20 cellular contexts compared by ENCODE assay signal in the genomic region with DNA sequence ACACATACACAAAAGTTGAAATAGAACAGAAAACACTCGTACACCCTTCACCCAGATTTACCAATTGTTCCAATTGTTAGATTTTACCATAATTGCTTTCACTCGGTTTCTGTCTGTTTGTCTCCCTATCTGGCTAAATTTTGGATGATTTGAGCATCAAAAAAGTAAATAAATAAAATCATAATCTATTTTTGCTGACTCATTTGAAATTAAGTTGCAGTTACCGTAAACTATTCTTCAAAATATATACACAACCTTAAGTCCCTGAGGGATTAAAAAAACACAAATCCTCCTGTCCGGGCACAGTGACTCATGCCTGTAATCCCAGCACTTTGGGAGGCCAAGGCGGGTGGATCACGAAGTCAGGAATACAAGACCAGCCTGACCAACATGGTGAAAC.
A peak's percentile ranks its signal among the peaks of the same experiment; 100 is the strongest.
DNase-seq lines count a peak whose midpoint lies in the region; ATAC-seq, FAIRE-seq and TF ChIP-seq lines count a peak whose summit lies in the region.
"Had no signal": no experiment of that assay in that cellular context is flagged by ENCODE, and none has a peak within 500 bp of the region (broad histone marks: within the 10 kb centered on the region; RNA-seq: fewer than 3 reads in every experiment).

No MANE protein-coding gene starts in this region.

- H3K36me3 ChIP-seq in MG63 (no peaks in the 10 kb centered on the region), H1 (ENCODE audit: control insufficient read depth in 2 of 4, insufficient read depth in 4 of 4, low read length in 3 of 4) (no peaks in the 10 kb centered on the region)
- H3K36me3 ChIP-seq: BLaER1 had no signal

- H3K9me3 ChIP-seq in MG63 (no peaks in the 10 kb centered on the region), H1 (ENCODE audit: insufficient read depth in 2 of 2, low read depth in 1 of 2, low read length in 1 of 2) (no peaks in the 10 kb centered on the region)
- H3K9me3 ChIP-seq: BLaER1 had no signal

- H3K4ac ChIP-seq in H1 (replicated peaks; ENCODE audit: insufficient read length, low read depth, low read length) = no peak overlapping the region

- TF ChIP-seq RAD21 in H1 (IDR thresholded peaks at IDR 0.05 in 1 of 2, conservative IDR thresholded peaks at IDR 0.05 in 1 of 2; ENCODE audit: low read depth in 2 of 2, low read length in 2 of 2) = no peak

- no peak overlapping the region for H2AFZ ChIP-seq in H1 (ENCODE audit: low read length)
- H2AFZ ChIP-seq: GM23248 had no signal

- no peak for TF ChIP-seq CTCF in H1 (IDR thresholded peaks at IDR 0.05; ENCODE audit: control extremely low read depth in 1 of 3, insufficient read depth in 1 of 3, low read depth in 1 of 3, low read length in 3 of 3)

- FAIRE-seq in H1 (lab: Jason Lieb, UNC) = no peak
- FAIRE-seq: GM12892, GM18507, GM19239 had no signal

- TF ChIP-seq POLR2A in H1 (IDR thresholded peaks at IDR 0.05; ENCODE audit: control extremely low read depth in 1 of 2, low read depth in 2 of 2, low read length in 2 of 2) = no peak

- H3K4me3 ChIP-seq in MG63 = no peak overlapping the region
- no peak overlapping the region for H3K4me3 ChIP-seq in H1 (ENCODE audit: extremely low read depth in 1 of 4, insufficient read depth in 2 of 4, low read depth in 3 of 4, low read length in 4 of 4)
- H3K4me3 ChIP-seq: BLaER1, GM23248 had no signal

- no peak overlapping the region for H2BK120ac ChIP-seq in H1 (replicated peaks; ENCODE audit: low read depth, low read length)

- WGBS in H1 (ENCODE audit: extremely low coverage in 1 of 2, insufficient coverage in 1 of 2, insufficient read length in 1 of 2, insufficient replicate concordance in 2 of 2, low coverage in 1 of 2, low lambda C conversion rate in 2 of 2, missing lambda C conversion rate in 1 of 2), 2 experiments = 89% methylated on average over 6 of the region's 6 CpGs; no CpG with 5 or more reads in 1 of the 2 experiments

- H3K23me2 ChIP-seq in H1 (ENCODE audit: low read depth, low read length) = no peaks in the 10 kb centered on the region

- H4K5ac ChIP-seq in H1 (ENCODE audit: insufficient read length, low read depth, low read length) = no peak overlapping the region

- CTCF ChIA-PET in H1 (lab: Charles Lee; ENCODE audit: partially characterized antibody) = interaction anchor here (0.6 kb wide), 1 partner anchor 191 kb away, joined by 3 read pairs; no protein-coding TSS in a partner anchor

- H3K27ac ChIP-seq in H1 (ENCODE audit: low read depth, low read length) = no peak overlapping the region
- H3K27ac ChIP-seq: 22Rv1, BLaER1, GM23248 had no signal

- no peak overlapping the region for H2BK5ac ChIP-seq in H1 (ENCODE audit: low read depth, low read length)

- POLR2A ChIA-PET in H1 (lab: Charles Lee; ENCODE audit: partially characterized antibody) = no interaction called here

- no peak overlapping the region for H3K4me2 ChIP-seq in H1 (ENCODE audit: insufficient read depth in 1 of 2, low read depth in 2 of 2, low read length in 2 of 2)
- H3K4me2 ChIP-seq: BLaER1 had no signal

- H2BK20ac ChIP-seq in H1 (ENCODE audit: low read length) = no peak overlapping the region

- no peaks in the 10 kb centered on the region for H3K79me1 ChIP-seq in H1 (ENCODE audit: low read depth, low read length)

- H3K27me3 ChIP-seq in MG63 = no peaks in the 10 kb centered on the region
- H3K27me3 ChIP-seq in H1 (replicated peaks in 1 of 4; ENCODE audit: control insufficient read depth in 3 of 4, extremely low read depth in 1 of 4, insufficient read depth in 3 of 4, low read length in 3 of 4) = no peaks in the 10 kb centered on the region
- H3K27me3 ChIP-seq: BLaER1 had no signal

- H3K23ac ChIP-seq in H1 (ENCODE audit: insufficient read length) = no peak overlapping the region

- no peak overlapping the region for H3K56ac ChIP-seq in H1 (replicated peaks; ENCODE audit: insufficient read length, low read depth, low read length)

- no peak overlapping the region for H2BK12ac ChIP-seq in H1 (ENCODE audit: low read depth, low read length)

- no peak for TF ChIP-seq EP300 in H1 (IDR thresholded peaks at IDR 0.05; ENCODE audit: borderline replicate concordance in 1 of 2, low read depth in 2 of 2, low read length in 2 of 2)

- no peak overlapping the region for H2AK5ac ChIP-seq in H1 (ENCODE audit: low read depth, low read length)

- no peak overlapping the region for H4K8ac ChIP-seq in H1 (ENCODE audit: extremely low read depth, insufficient read depth, low read length)

- H3K4me1 ChIP-seq in H1 (replicated peaks in 1 of 4; ENCODE audit: control insufficient read depth in 3 of 4, insufficient read depth in 4 of 4, low read length in 3 of 4) = no peaks in the 10 kb centered on the region
- H3K4me1 ChIP-seq: BLaER1 had no signal

- H4K20me1 ChIP-seq in H1 (replicated peaks in 1 of 2; ENCODE audit: control insufficient read depth in 1 of 2, insufficient read depth in 2 of 2, low read length in 2 of 2) = no peaks in the 10 kb centered on the region
- H4K20me1 ChIP-seq: BLaER1 had no signal

- no peak overlapping the region for H2BK15ac ChIP-seq in H1 (ENCODE audit: low read length)

- ATAC-seq in GM19035 (IDR thresholded peaks at IDR 0.05; ENCODE audit: unreplicated experiment) (no peak), GM18511 (IDR thresholded peaks at IDR 0.05; ENCODE audit: unreplicated experiment) (no peak)

- H3K79me2 ChIP-seq in H1 (ENCODE audit: control insufficient read depth in 1 of 2, insufficient read depth in 2 of 2, low read length in 2 of 2) = no peaks in the 10 kb centered on the region

- H3K9ac ChIP-seq in H1 (replicated peaks in 1 of 4; ENCODE audit: extremely low read depth in 1 of 4, low read depth in 3 of 4, low read length in 3 of 4) = no peak overlapping the region
- H3K9ac ChIP-seq: BLaER1, GM23248 had no signal

- no peak overlapping the region for H3K18ac ChIP-seq in H1 (ENCODE audit: extremely low read depth, low read length)

- H3K14ac ChIP-seq in H1 (ENCODE audit: insufficient read length) = no peak overlapping the region

- H4K91ac ChIP-seq in H1 (replicated peaks; ENCODE audit: insufficient read length, low read length) = no peak overlapping the region

- DNase-seq in NCI-H82 (lab: John Stamatoyannopoulos, UW) (peak; percentile 53), NCI-H82 treated with DMSO at 0.1 percent for 48 hours (lab: John Stamatoyannopoulos, UW; ENCODE audit: unreplicated experiment) (no peak), HCEC 1CT (peak; percentile 45), MG63 (peak; percentile 66), H1 (ENCODE audit: low read depth in 1 of 2, low spot score in 2 of 2) (no peak), occipital lobe (lab: John Stamatoyannopoulos, UW) (no peak)
- DNase-seq: CD4-positive, alpha-beta memory T cell; DMS153; DMS79; GDM1; GM23248; H9; KG1 had no signal

TF ChIP-seq in H1, 55 proteins besides CTCF, POLR2A, EP300 and RAD21:
- peak; percentile 6; the same call in 1 of the 2 replicates for TF ChIP-seq MAFK (IDR thresholded peaks at IDR 0.05; ENCODE audit: low read depth, low read length)
- TF ChIP-seq RXRA (IDR thresholded peaks at IDR 0.05; ENCODE audit: insufficient read depth, low read depth, low read length) = no peak

Comparison
In these comparisons a context has a peak if more than half of its experiments do, and no peak if none do; other contexts are left out.
1. DNase-seq: peak in NCI-H82 (single experiment), HCEC 1CT (single experiment) and MG63 (single experiment); none in NCI-H82 treated with DMSO at 0.1 percent for 48 hours (single experiment), H1 (0 of 2) and occipital lobe (single experiment).